7 cellular contexts compared by ENCODE assay signal in genomic region chrX:55451626-55451989, GRCh38. TPM values are rescaled to one million over a fixed set of nuclear protein-coding genes. Genes with fewer than 3 reads are reported as not detected.
DNase-seq lines count a peak whose midpoint lies in the region; ATAC-seq, FAIRE-seq and TF ChIP-seq lines count a peak whose summit lies in the region.

No MANE protein-coding gene starts in this region.

- no peak for TF ChIP-seq CTCF in astrocyte (IDR thresholded peaks at IDR 0.05; ENCODE audit: insufficient read depth, low read depth, low read length)
- TF ChIP-seq CTCF in liver (IDR thresholded peaks at IDR 0.05; ENCODE audit: low read depth, low read length, missing input control): no peak
- TF ChIP-seq CTCF in transverse colon (IDR thresholded peaks at IDR 0.05): no peak

- H3K36me3 Mint-ChIP-seq in astrocyte (ENCODE audit: low read depth, unreplicated experiment): no peaks in the 10 kb centered on the region

- intact Hi-C loops in transverse colon (cut with DNase I; ENCODE audit: low total_unique reads): no loop called here

- H3K79me2 ChIP-seq in astrocyte (ENCODE audit: insufficient read depth, low read length): peaks cover 10% of the 10 kb centered on the region

- H3K9ac ChIP-seq in astrocyte (ENCODE audit: low read length) (peak overlapping the region; percentile 89), liver (ENCODE audit: low read depth in 1 of 2, low read length in 2 of 2) (no peak overlapping the region)

- in situ Hi-C loops in transverse colon (cut with MboI; ENCODE audit: low pct_ligation_motif_present in 1 of 4, low pct_unique_long_range_greater_than_20kb in 1 of 4, low sequenced_read_pairs in 3 of 4): no loop called here

- peak overlapping the region; percentile 74 for H2AFZ ChIP-seq in astrocyte (ENCODE audit: low read depth, low read length)

- H3K4me1 ChIP-seq in astrocyte (ENCODE audit: insufficient read depth, low read length): no peaks in the 10 kb centered on the region
- peaks cover 0 to 15% (median 8%) of the 10 kb centered on the region in 4 donors for H3K4me1 ChIP-seq in liver (ENCODE audit: control insufficient read depth in 4 of 4, insufficient read depth in 4 of 4, low read length in 3 of 4)
- H3K4me1 ChIP-seq in transverse colon: no peaks in the 10 kb centered on the region

- H3K4me3 ChIP-seq in astrocyte (ENCODE audit: insufficient read depth, low read depth, low read length) (peak overlapping the region; percentile 80), liver (ENCODE audit: low read depth in 1 of 3, low read length in 3 of 3) (peak overlapping the region; percentile 73 to 88 (median 75)), transverse colon (peak overlapping the region; percentile 8 to 68 (median 52))

- peak; percentile 13 for ATAC-seq in GM19351 (IDR thresholded peaks at IDR 0.05; ENCODE audit: unreplicated experiment)
- ATAC-seq in HG03103 (IDR thresholded peaks at IDR 0.05; ENCODE audit: low read depth, unreplicated experiment): peak; percentile 20

- H3K27ac ChIP-seq in astrocyte (ENCODE audit: low read depth, low read length) (no peak overlapping the region), liver (ENCODE audit: low read depth in 1 of 2, low read length in 2 of 2) (peak overlapping the region; percentile 15 to 27), transverse colon (peak overlapping the region; percentile 87 to 92 (median 88))

- DNase-seq in astrocyte (ENCODE audit: low read depth) (no peak), transverse colon (no peak), NCI-H1930 (lab: John Stamatoyannopoulos, UW) (no peak), COR-L47 (lab: John Stamatoyannopoulos, UW) (no peak)

- 3% methylated on average over 11 of the region's 11 CpGs for WGBS in liver
- WGBS in transverse colon (ENCODE audit: low coverage in 1 of 2), 2 donors: 36% methylated on average over 11 of the region's 11 CpGs; no CpG with 5 or more reads in 1 of the 2 donors

- H3K36me3 ChIP-seq in astrocyte (ENCODE audit: insufficient read depth, low read length): no peaks in the 10 kb centered on the region
- no peaks in the 10 kb centered on the region for H3K36me3 ChIP-seq in liver (ENCODE audit: control insufficient read depth in 4 of 4, insufficient read depth in 3 of 4, low read depth in 1 of 4, low read length in 3 of 4)
- no peaks in the 10 kb centered on the region for H3K36me3 ChIP-seq in transverse colon

- H3K9me3 ChIP-seq in astrocyte (ENCODE audit: insufficient read depth, low read depth, low read length) (no peaks in the 10 kb centered on the region), liver (ENCODE audit: control insufficient read depth in 4 of 4, low read length in 3 of 4) (no peaks in the 10 kb centered on the region), transverse colon (no peaks in the 10 kb centered on the region)

- no peak for TF ChIP-seq RAD21 in liver (IDR thresholded peaks at IDR 0.05)

- TF ChIP-seq EP300 in transverse colon (IDR thresholded peaks at IDR 0.05; ENCODE audit: low read depth): no peak

- no peaks in the 10 kb centered on the region for H4K20me1 ChIP-seq in astrocyte (ENCODE audit: insufficient read depth, low read length)

- H3K27me3 ChIP-seq in astrocyte (ENCODE audit: insufficient read depth, low read length) (no peaks in the 10 kb centered on the region), liver (ENCODE audit: control insufficient read depth in 4 of 4, insufficient read depth in 4 of 4, low read length in 3 of 4) (no peaks in the 10 kb centered on the region), transverse colon (no peaks in the 10 kb centered on the region)

- peaks cover 3% of the 10 kb centered on the region for H3K4me1 Mint-ChIP-seq in astrocyte (ENCODE audit: low read depth, unreplicated experiment)

- no peaks in the 10 kb centered on the region for H3K9me3 Mint-ChIP-seq in astrocyte (ENCODE audit: unreplicated experiment)

- peak overlapping the region; percentile 59 for H3K27ac Mint-ChIP-seq in astrocyte (ENCODE audit: unreplicated experiment)

- no peak for TF ChIP-seq POLR2A in transverse colon (IDR thresholded peaks at IDR 0.05)

- peak overlapping the region; percentile 92 for H3K4me2 ChIP-seq in astrocyte (ENCODE audit: low read length)

- peaks cover 3% of the 10 kb centered on the region for H3K27me3 Mint-ChIP-seq in astrocyte (ENCODE audit: low read depth, unreplicated experiment)

- H3K4me3 Mint-ChIP-seq in astrocyte (ENCODE audit: unreplicated experiment): peak overlapping the region; percentile 97

- no peak for FAIRE-seq in astrocyte (lab: Jason Lieb, UNC)

TF ChIP-seq in liver, 16 proteins besides CTCF, POLR2A, EP300 and RAD21:
- TF ChIP-seq SP1 (IDR thresholded peaks at IDR 0.05): no peak
- TF ChIP-seq TAF1 (conservative IDR thresholded peaks at IDR 0.05): no peak
- no peak for TF ChIP-seq EGR1 (IDR thresholded peaks at IDR 0.05; ENCODE audit: low read depth in 2 of 2)
- no peak for TF ChIP-seq HNF4A (conservative IDR thresholded peaks at IDR 0.05)
- no peak for TF ChIP-seq YY1 (IDR thresholded peaks at IDR 0.05)
- no peak for TF ChIP-seq GABPA (IDR thresholded peaks at IDR 0.05 in 1 of 2, conservative IDR thresholded peaks at IDR 0.05 in 1 of 2)
- no peak for TF ChIP-seq NR2F2 (IDR thresholded peaks at IDR 0.05)
- no peak for TF ChIP-seq ZBTB33 (IDR thresholded peaks at IDR 0.05)
- TF ChIP-seq RXRA (IDR thresholded peaks at IDR 0.05): no peak
- no peak for TF ChIP-seq FOXA2 (IDR thresholded peaks at IDR 0.05)
- TF ChIP-seq, protein P1, sequence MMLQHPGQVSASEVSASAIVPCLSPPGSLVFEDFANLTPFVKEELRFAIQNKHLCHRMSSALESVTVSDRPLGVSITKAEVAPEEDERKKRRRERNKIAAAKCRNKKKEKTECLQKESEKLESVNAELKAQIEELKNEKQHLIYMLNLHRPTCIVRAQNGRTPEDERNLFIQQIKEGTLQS (IDR thresholded peaks at IDR 0.05): no peak
- TF ChIP-seq HNF4G (IDR thresholded peaks at IDR 0.05): no peak
- TF ChIP-seq, protein P2, sequence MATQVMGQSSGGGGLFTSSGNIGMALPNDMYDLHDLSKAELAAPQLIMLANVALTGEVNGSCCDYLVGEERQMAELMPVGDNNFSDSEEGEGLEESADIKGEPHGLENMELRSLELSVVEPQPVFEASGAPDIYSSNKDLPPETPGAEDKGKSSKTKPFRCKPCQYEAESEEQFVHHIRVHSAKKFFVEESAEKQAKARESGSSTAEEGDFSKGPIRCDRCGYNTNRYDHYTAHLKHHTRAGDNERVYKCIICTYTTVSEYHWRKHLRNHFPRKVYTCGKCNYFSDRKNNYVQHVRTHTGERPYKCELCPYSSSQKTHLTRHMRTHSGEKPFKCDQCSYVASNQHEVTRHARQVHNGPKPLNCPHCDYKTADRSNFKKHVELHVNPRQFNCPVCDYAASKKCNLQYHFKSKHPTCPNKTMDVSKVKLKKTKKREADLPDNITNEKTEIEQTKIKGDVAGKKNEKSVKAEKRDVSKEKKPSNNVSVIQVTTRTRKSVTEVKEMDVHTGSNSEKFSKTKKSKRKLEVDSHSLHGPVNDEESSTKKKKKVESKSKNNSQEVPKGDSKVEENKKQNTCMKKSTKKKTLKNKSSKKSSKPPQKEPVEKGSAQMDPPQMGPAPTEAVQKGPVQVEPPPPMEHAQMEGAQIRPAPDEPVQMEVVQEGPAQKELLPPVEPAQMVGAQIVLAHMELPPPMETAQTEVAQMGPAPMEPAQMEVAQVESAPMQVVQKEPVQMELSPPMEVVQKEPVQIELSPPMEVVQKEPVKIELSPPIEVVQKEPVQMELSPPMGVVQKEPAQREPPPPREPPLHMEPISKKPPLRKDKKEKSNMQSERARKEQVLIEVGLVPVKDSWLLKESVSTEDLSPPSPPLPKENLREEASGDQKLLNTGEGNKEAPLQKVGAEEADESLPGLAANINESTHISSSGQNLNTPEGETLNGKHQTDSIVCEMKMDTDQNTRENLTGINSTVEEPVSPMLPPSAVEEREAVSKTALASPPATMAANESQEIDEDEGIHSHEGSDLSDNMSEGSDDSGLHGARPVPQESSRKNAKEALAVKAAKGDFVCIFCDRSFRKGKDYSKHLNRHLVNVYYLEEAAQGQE (IDR thresholded peaks at IDR 0.05): no peak
- TF ChIP-seq FOXA1 (IDR thresholded peaks at IDR 0.05): no peak
- no peak for TF ChIP-seq MAX (IDR thresholded peaks at IDR 0.05)

RNA-seq across cellular contexts. Expression of gene MAGEH1, which starts 0.3 kb away (rescaled TPM):
- total RNA-seq in astrocyte (15.1 and 15.4 TPM in 2 replicates), liver (10 to 100 TPM; 11.8 to 18.0 TPM), transverse colon (10 to 100 TPM in 1 of 4 donors, 1 to 10 TPM in 3; 3.0 to 10.6 (median 7.1) TPM)
- polyA plus RNA-seq in liver: 10 to 100 TPM in 1 of 2 donors, 1 to 10 TPM in 1; 6.0 to 11.0 TPM

RNA-seq across cellular contexts. Expression of gene USP51, which starts 38.0 kb away (rescaled TPM):
- 1.5 and 2.2 TPM in 2 replicates for total RNA-seq in astrocyte
- 1 to 10 TPM in 1 of 2 donors, under 1 TPM in 1; 0.33 to 6.7 TPM for total RNA-seq in liver
- under 1 TPM; 0.19 to 0.29 TPM for polyA plus RNA-seq in liver
- total RNA-seq in transverse colon: under 1 TPM in 2 of 4 donors, not detected in 2; 0.64 to 0.68 TPM
